16 cellular contexts compared by ENCODE assay signal in genomic region chr21:14699433-14700410, GRCh38.
DNase-seq lines count a peak whose midpoint lies in the region; ATAC-seq and TF ChIP-seq lines count a peak whose summit lies in the region.
"Had no signal": no experiment of that assay in that cellular context is flagged by ENCODE, and none has a peak within 500 bp of the region (broad histone marks: within the 10 kb centered on the region; RNA-seq: fewer than 3 reads in every experiment).

No MANE protein-coding gene starts in this region.

- H3K9ac ChIP-seq in Loucy (ENCODE audit: low read depth, low read length, poor library complexity, severe bottlenecking), result no peak overlapping the region
- H3K9ac ChIP-seq: KMS-11 had no signal

- H3K9me3 ChIP-seq in Loucy (ENCODE audit: insufficient read depth, low read depth, low read length), result no peaks in the 10 kb centered on the region
- no peaks in the 10 kb centered on the region for H3K9me3 ChIP-seq in prostate gland
- no peaks in the 10 kb centered on the region for H3K9me3 ChIP-seq in esophagus squamous epithelium
- no peaks in the 10 kb centered on the region for H3K9me3 ChIP-seq in aorta (ENCODE audit: control insufficient read depth, low read length)
- H3K9me3 ChIP-seq: SJSA1 had no signal

- H3K36me3 ChIP-seq in Loucy (ENCODE audit: insufficient read depth, low read length) (no peaks in the 10 kb centered on the region), prostate gland (no peaks in the 10 kb centered on the region), esophagus squamous epithelium (no peaks in the 10 kb centered on the region), aorta (ENCODE audit: control insufficient read depth in 1 of 2, insufficient read depth in 2 of 2, low read length in 1 of 2) (no peaks in the 10 kb centered on the region)
- H3K36me3 ChIP-seq: SJSA1 had no signal

- no peaks in the 10 kb centered on the region for H4K20me1 ChIP-seq in Loucy (ENCODE audit: insufficient read depth, low read length, poor library complexity, severe bottlenecking)

- H3K4me3 ChIP-seq in Loucy (ENCODE audit: low read length, poor library complexity, severe bottlenecking) (no peak overlapping the region), epithelial cell of esophagus (ENCODE audit: low read length) (no peak overlapping the region), prostate gland (no peak overlapping the region), esophagus squamous epithelium (no peak overlapping the region), aorta (ENCODE audit: low read length in 2 of 2) (no peak overlapping the region)
- H3K4me3 ChIP-seq: SJSA1 had no signal

- peak overlapping the region; percentile 80 for H2AFZ ChIP-seq in Loucy (ENCODE audit: low read length)

- peaks cover 9% of the 10 kb centered on the region for H3K4me1 ChIP-seq in Loucy (ENCODE audit: insufficient read depth, low read length, poor library complexity, severe bottlenecking)
- H3K4me1 ChIP-seq in prostate gland (replicated peaks), result peaks cover 3% of the 10 kb centered on the region
- no peaks in the 10 kb centered on the region for H3K4me1 ChIP-seq in esophagus squamous epithelium
- no peaks in the 10 kb centered on the region for H3K4me1 ChIP-seq in aorta (ENCODE audit: control insufficient read depth in 1 of 2, insufficient read depth in 2 of 2, low read length in 2 of 2)
- H3K4me1 ChIP-seq: SJSA1 had no signal

- H3K27me3 ChIP-seq in Loucy (ENCODE audit: insufficient read depth, low read length, poor library complexity, severe bottlenecking) (no peaks in the 10 kb centered on the region), prostate gland (replicated peaks; ENCODE audit: insufficient read depth) (no peaks in the 10 kb centered on the region), esophagus squamous epithelium (no peaks in the 10 kb centered on the region), aorta (ENCODE audit: control insufficient read depth in 1 of 2, insufficient read depth in 2 of 2, low read length in 1 of 2) (no peaks in the 10 kb centered on the region)
- H3K27me3 ChIP-seq: SJSA1 had no signal

- peak; percentile 31 for DNase-seq in DMS53 treated with DMSO at 0.1 percent for 48 hours (lab: John Stamatoyannopoulos, UW; ENCODE audit: unreplicated experiment)
- peak; percentile 34 for DNase-seq in epithelial cell of esophagus (ENCODE audit: low read depth)
- DNase-seq in prostate gland (ENCODE audit: low spot score), result peak; percentile 43
- DNase-seq in esophagus squamous epithelium (lab: John Stamatoyannopoulos, UW), result no peak
- DNase-seq in aorta, result no peak
- DNase-seq: MM.1S, NCI-H1105 treated with DMSO at 0.1 percent for 48 hours, NCI-H1694 treated with DMSO at 0.1 percent for 48 hours, NCI-H345, NCI-H69 had no signal

- H3K4me2 ChIP-seq in Loucy (ENCODE audit: low read depth, low read length, poor library complexity, severe bottlenecking), result no peak overlapping the region
- H3K4me2 ChIP-seq: KMS-11 had no signal

- TF ChIP-seq CTCF in Loucy (conservative IDR thresholded peaks at IDR 0.05; ENCODE audit: low read length), result no peak
- no peak for TF ChIP-seq CTCF in epithelial cell of esophagus (IDR thresholded peaks at IDR 0.05; ENCODE audit: insufficient read depth, low read depth, low read length, missing control alignments)
- no peak for TF ChIP-seq CTCF in prostate gland (IDR thresholded peaks at IDR 0.05)
- no peak for TF ChIP-seq CTCF in esophagus squamous epithelium (IDR thresholded peaks at IDR 0.05)

- no peak for TF ChIP-seq POLR2A in prostate gland (IDR thresholded peaks at IDR 0.05)
- TF ChIP-seq POLR2A in esophagus squamous epithelium (IDR thresholded peaks at IDR 0.05), result no peak

- H3F3A ChIP-seq in Loucy (ENCODE audit: low read depth), result no peaks in the 10 kb centered on the region

- H3K27ac ChIP-seq in prostate gland, result peak overlapping the region in 1 of 2 donors; percentile 68
- H3K27ac ChIP-seq in esophagus squamous epithelium, result no peak overlapping the region
- H3K27ac ChIP-seq in aorta (ENCODE audit: low read depth in 1 of 2, low read length in 2 of 2), result no peak overlapping the region
- H3K27ac ChIP-seq: KMS-11, RWPE1, SJSA1 had no signal

- H3K79me2 ChIP-seq in Loucy (ENCODE audit: insufficient read depth, low read length), result no peaks in the 10 kb centered on the region

- ATAC-seq in GM19035 (IDR thresholded peaks at IDR 0.05; ENCODE audit: unreplicated experiment) (no peak), aorta (ENCODE audit: low FRiP score) (no peak), GM21723 (IDR thresholded peaks at IDR 0.05; ENCODE audit: unreplicated experiment) (no peak)

- no peaks in the 10 kb centered on the region for H3K9me2 ChIP-seq in Loucy (replicated peaks; ENCODE audit: low read depth, low read length)

- intact Hi-C loops in prostate gland (cut with DNase I) (no loop called here), esophagus squamous epithelium (cut with DNase I) (no loop called here), aorta (cut with DNase I) (no loop called here)

- WGBS in prostate gland, result 42% methylated on average over 3 of the region's 3 CpGs
- WGBS in esophagus squamous epithelium, 2 donors, result 41 to 65% methylated on average over 3 of the region's 3 CpGs
- 70% methylated on average over 3 of the region's 3 CpGs for WGBS in aorta, 2 donors

Comparison
In these comparisons a context has a peak if more than half of its experiments do, and no peak if none do; other contexts are left out.
1. DNase-seq: peak in DMS53 treated with DMSO at 0.1 percent for 48 hours (single experiment), epithelial cell of esophagus (single experiment) and prostate gland (single experiment); none in esophagus squamous epithelium (single experiment) and aorta (0 of 2).